In the genomic region with DNA sequence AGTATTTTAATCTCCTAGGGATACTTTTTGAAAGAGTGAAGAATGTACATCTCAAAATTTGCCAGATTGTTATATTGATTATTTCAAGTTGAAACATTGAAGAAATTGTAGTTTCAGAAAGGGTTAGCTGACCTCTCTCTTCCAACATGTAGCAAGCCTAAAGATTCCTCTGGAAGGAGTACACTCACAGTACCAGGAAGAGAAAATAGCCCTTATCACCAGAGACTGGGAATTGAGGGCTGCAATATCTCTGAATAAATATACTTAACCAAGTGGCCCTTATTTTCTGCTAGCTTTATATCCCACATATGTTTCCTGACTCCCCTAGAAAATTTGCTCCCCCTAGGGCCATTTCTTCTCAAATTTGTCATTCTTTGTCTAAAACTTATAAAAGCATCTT, we compare ENCODE assay signal across 28 cellular contexts.
"Had no signal": no experiment of that assay in that cellular context is flagged by ENCODE, and none has a peak within 500 bp of the region (broad histone marks: within the 10 kb centered on the region; RNA-seq: fewer than 3 reads in every experiment).

No MANE protein-coding gene starts in this region.

- H3K4me1 ChIP-seq: parathyroid adenoma, psoas muscle, right lobe of liver, sigmoid colon, spleen, thyroid gland, upper lobe of left lung, vagina had no signal

- H3K27me3 ChIP-seq: neutrophil, right lobe of liver, sigmoid colon, spleen, stomach, thyroid gland, tibial nerve, upper lobe of left lung, vagina had no signal

- H3K27ac ChIP-seq: neutrophil, parathyroid adenoma, psoas muscle, right lobe of liver, sigmoid colon, spleen, thyroid gland, tibial nerve, upper lobe of left lung, vagina had no signal

- FAIRE-seq: urothelium cell line had no signal

- H3K36me3 ChIP-seq: neutrophil, right lobe of liver, sigmoid colon, spleen, stomach, thoracic aorta, thyroid gland, tibial nerve, upper lobe of left lung, vagina had no signal

- ATAC-seq: naive thymus-derived CD8-positive, alpha-beta T cell; natural killer cell treated with Interleukin-12 subunit alpha and Interleukin-12 subunit beta and Interleukin-15 and Interleukin-18, amount 100 ng/mL, for 72 hours; psoas muscle; right cardiac atrium; right lobe of liver; stimulated activated memory B cell treated with anti-CD40 and anti-IgM and Interleukin-4, amounts not matched to agents 10 μg/mL and 1 μg/mL and 100 μg/mL, for 72 hours had no signal

- H3K4me3 ChIP-seq: psoas muscle, right lobe of liver, sigmoid colon, smooth muscle cell, spleen, stomach, thoracic aorta, thyroid gland, tibial nerve, upper lobe of left lung, vagina had no signal

- H3K9me3 ChIP-seq: neutrophil, psoas muscle, right lobe of liver, sigmoid colon, spleen, stomach, thoracic aorta, thyroid gland, tibial nerve, upper lobe of left lung, vagina had no signal

- DNase-seq: naive thymus-derived CD8-positive, alpha-beta T cell; nephron progenitor cell; nucleus accumbens; posterior cingulate gyrus; psoas muscle; right cardiac atrium; right lobe of liver; sigmoid colon; spleen; stimulated activated CD4-positive, alpha-beta T cell treated with anti-CD3 and anti-CD28 coated beads, Interleukin-12 subunit alpha, Interleukin-12 subunit beta, amount 100 ng/mL, for 4 hours; stimulated activated CD4-positive, alpha-beta T cell treated with anti-CD3 and anti-CD28 coated beads, Interleukin-1b, Interleukin-23, amount 100 ng/mL, for 48 hours; stimulated activated CD4-positive, alpha-beta T cell treated with anti-CD3 and anti-CD28 coated beads, Interleukin-4, amount 100 ng/mL, for 1 hour; stimulated activated CD4-positive, alpha-beta T cell treated with anti-CD3 and anti-CD28 coated beads, Interleukin-4, amount 100 ng/mL, for 4 hours; stimulated activated CD8-positive, alpha-beta memory T cell treated with anti-CD3 and anti-CD28 coated beads, Interleukin-4, amount 100 ng/mL, for 48 hours; stimulated activated naive CD4-positive, alpha-beta T cell treated with Interleukin-2 at 50 U/mL for 16 hours; stomach; thyroid gland; trophoblast cell; upper lobe of left lung had no signal
